18 cellular contexts compared by ENCODE assay signal in the genomic region with DNA sequence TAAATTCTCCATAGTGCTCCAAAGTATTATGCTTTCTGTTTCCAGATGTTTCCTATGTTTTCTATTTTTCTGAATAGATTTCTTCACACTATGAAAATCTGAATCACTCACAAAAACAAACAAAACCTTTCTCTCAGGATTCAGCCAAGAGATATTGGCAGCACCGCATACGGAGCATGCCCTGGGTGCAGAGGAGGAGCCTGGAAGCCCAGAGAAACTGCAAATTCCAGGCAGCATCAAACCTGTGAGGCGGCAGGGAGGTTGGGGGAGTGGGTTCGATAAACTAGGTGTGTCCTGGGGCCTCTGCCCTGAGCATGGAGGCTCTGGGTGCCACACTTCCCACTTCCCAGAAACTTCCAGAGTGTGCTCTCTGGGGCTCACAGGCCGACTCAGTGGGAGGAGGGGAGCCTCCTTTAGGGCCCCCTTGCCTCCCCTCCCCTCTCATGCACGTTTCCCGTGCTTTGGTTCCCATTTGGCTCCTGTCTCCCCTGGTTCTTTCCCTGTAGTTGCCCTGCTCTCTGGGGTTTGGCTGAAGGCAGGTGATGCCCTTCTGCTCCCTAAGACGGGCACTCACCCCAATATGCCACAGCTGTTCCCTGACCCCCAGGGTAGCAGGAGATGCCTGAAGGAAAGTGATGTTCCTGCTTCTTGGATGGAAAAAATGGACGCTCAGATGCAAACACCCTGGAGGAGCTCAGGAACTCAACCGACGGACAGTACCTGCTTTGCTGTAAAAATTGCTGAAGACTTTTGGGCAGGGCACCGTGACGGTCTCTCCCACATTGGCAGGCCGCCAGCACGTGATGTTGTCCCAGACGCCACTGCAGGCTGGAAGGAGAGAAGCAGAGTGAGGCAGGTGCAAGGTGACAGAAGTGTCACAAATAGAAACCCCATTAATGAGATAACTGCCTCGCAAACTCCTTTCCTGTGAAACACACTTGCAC. TPM values are rescaled to one million over a fixed set of nuclear protein-coding genes. Genes with fewer than 3 reads are reported as not detected.
DNase-seq lines count a peak whose midpoint lies in the region; ATAC-seq and TF ChIP-seq lines count a peak whose summit lies in the region.
"Had no signal": no experiment of that assay in that cellular context is flagged by ENCODE, and none has a peak within 500 bp of the region (broad histone marks: within the 10 kb centered on the region; RNA-seq: fewer than 3 reads in every experiment).

No MANE protein-coding gene starts in this region.

- peaks cover 17% of the 10 kb centered on the region for H3K27me3 ChIP-seq in gastroesophageal sphincter
- peaks cover 0 to 72% (median 15%) of the 10 kb centered on the region in 7 donors for H3K27me3 ChIP-seq in spleen (replicated peaks in 1 of 7)

- TF ChIP-seq POLR2A in gastroesophageal sphincter (IDR thresholded peaks at IDR 0.05) (no peak), spleen (IDR thresholded peaks at IDR 0.05) (no peak)

- no peak for ATAC-seq in activated CD4-positive, CD25-positive, alpha-beta regulatory T cell treated with anti-CD3 and anti-CD28 coated beads, Interleukin-2, amount 50 U/mL, for 24 hours
- ATAC-seq in gastroesophageal sphincter, result peak; percentile 52
- ATAC-seq: GM12878; stimulated activated naive B cell treated with anti-CD40 and anti-IgM and Interleukin-4, amounts not matched to agents 10 μg/mL and 1 μg/mL and 100 μg/mL, for 72 hours had no signal

- peaks cover 0 to 67% (median 12%) of the 10 kb centered on the region in 3 donors for H3K4me1 ChIP-seq in gastroesophageal sphincter
- H3K4me1 ChIP-seq in spleen, result no peaks in the 10 kb centered on the region

- H3K36me3 ChIP-seq in gastroesophageal sphincter, result no peaks in the 10 kb centered on the region
- H3K36me3 ChIP-seq in spleen, result no peaks in the 10 kb centered on the region
- H3K36me3 ChIP-seq: esophagus muscularis mucosa, heart left ventricle had no signal

- H3K27ac ChIP-seq in gastroesophageal sphincter (peak overlapping the region in 2 of 4 donors; percentile 40 to 45), spleen (no peak overlapping the region), caudate nucleus (ENCODE audit: low read depth, low read length) (no peak overlapping the region)

- no peak overlapping the region for H3K4me3 ChIP-seq in gastroesophageal sphincter
- no peak overlapping the region for H3K4me3 ChIP-seq in spleen
- H3K4me3 ChIP-seq: dorsolateral prefrontal cortex, esophagus muscularis mucosa, GM12878, heart left ventricle had no signal

- 59 to 80% methylated on average over 5 to 11 of the region's 17 CpGs for WGBS in gastroesophageal sphincter (ENCODE audit: low coverage in 1 of 2), 2 donors
- WGBS in spleen, 5 donors, result 63 to 76% (median 73%) methylated on average over 17 of the region's 17 CpGs

- no peak for TF ChIP-seq EP300 in gastroesophageal sphincter (IDR thresholded peaks at IDR 0.05)

- DNase-seq in activated CD4-positive, CD25-positive, alpha-beta regulatory T cell treated with anti-CD3 and anti-CD28 coated beads, Interleukin-2, amount 50 U/mL, for 72 hours, result peak; percentile 6
- DNase-seq in NCI-H2171 treated with DMSO at 0.1 percent for 48 hours (lab: John Stamatoyannopoulos, UW), result peak; percentile 47
- DNase-seq in spleen, result peak; percentile 39
- no peak for DNase-seq in caudate nucleus (lab: John Stamatoyannopoulos, UW)
- DNase-seq in stimulated activated naive CD4-positive, alpha-beta T cell treated with Interleukin-2 at 50 U/mL for 16 hours (lab: John Stamatoyannopoulos, UW), result no peak
- DNase-seq in activated CD4-positive, alpha-beta T cell treated with anti-CD3 and anti-CD28 coated beads, Interleukin-2, amount 50 U/mL, for 1 hour, result no peak
- DNase-seq: ACHN; activated gamma-delta T cell treated with Interleukin-2 at 50 U/mL for 16 hours; CD4-positive, alpha-beta memory T cell; OCI-M1; stimulated activated naive B cell treated with anti-CD40 and anti-IgM and Interleukin-4, amounts not matched to agents 10 μg/mL and 1 μg/mL and 100 μg/mL, for 72 hours had no signal

- intact Hi-C loops in spleen (cut with DNase I; ENCODE audit: low total_unique reads), result no loop called here

- no peaks in the 10 kb centered on the region for H3K9me3 ChIP-seq in gastroesophageal sphincter
- H3K9me3 ChIP-seq in spleen, result no peaks in the 10 kb centered on the region
- H3K9me3 ChIP-seq: esophagus muscularis mucosa, heart left ventricle had no signal

- TF ChIP-seq CTCF in gastroesophageal sphincter (IDR thresholded peaks at IDR 0.05) (no peak), spleen (IDR thresholded peaks at IDR 0.05 in 8 of 11, conservative IDR thresholded peaks at IDR 0.05 in 3 of 11) (no peak)

RNA-seq across cellular contexts. Expression of a gene that starts 35.3 kb away (rescaled TPM):
- total RNA-seq in gastroesophageal sphincter (10 to 100 TPM; 13.3 to 52.5 (median 27.4) TPM), spleen (1 to 10 TPM in 1 of 7 donors, under 1 TPM in 6; 0.61 to 1.4 (median 0.68) TPM)
- under 1 TPM; 0.41 to 0.58 (median 0.48) TPM for polyA plus RNA-seq in spleen
- total RNA-seq: GM12878, osteoblast had no signal
- polyA plus RNA-seq: GM12878 had no signal

Comparison
In these comparisons a context has a peak if more than half of its experiments do, and no peak if none do; other contexts are left out.
1. DNase-seq: peak in activated CD4-positive, CD25-positive, alpha-beta regulatory T cell treated with anti-CD3 and anti-CD28 coated beads, Interleukin-2, amount 50 U/mL, for 72 hours (single experiment), NCI-H2171 treated with DMSO at 0.1 percent for 48 hours (single experiment) and spleen (single experiment); none in caudate nucleus (0 of 61), stimulated activated naive CD4-positive, alpha-beta T cell treated with Interleukin-2 at 50 U/mL for 16 hours (single experiment) and activated CD4-positive, alpha-beta T cell treated with anti-CD3 and anti-CD28 coated beads, Interleukin-2, amount 50 U/mL, for 1 hour (single experiment).
2. RNA of a gene that starts 35.3 kb away (total RNA-seq): 13.3 to 52.5 TPM in gastroesophageal sphincter; 0.61 to 1.4 TPM in spleen; every median in the first group is over 4 times any median in the second.